1 cellular context compared by ENCODE assay signal in genomic region chr3:195256639-195257453, GRCh38.
TF ChIP-seq lines count a peak whose summit lies in the region.

No MANE protein-coding gene starts in this region.

TF ChIP-seq in IMR-90, 13 proteins besides CTCF, POLR2A, EP300 and RAD21:
- TF ChIP-seq RFX5 (IDR thresholded peaks at IDR 0.05; ENCODE audit: low read depth, low read length) (no peak), FOS (IDR thresholded peaks at IDR 0.05; ENCODE audit: low read depth, low read length) (no peak), MXI1 (IDR thresholded peaks at IDR 0.05; ENCODE audit: borderline replicate concordance, low read depth, low read length) (no peak), ELK1 (IDR thresholded peaks at IDR 0.05; ENCODE audit: borderline replicate concordance, low read depth, low read length) (no peak), CEBPB (IDR thresholded peaks at IDR 0.05; ENCODE audit: low read depth, low read length) (no peak), MAZ (IDR thresholded peaks at IDR 0.05; ENCODE audit: borderline replicate concordance, low read depth, low read length) (no peak), USF2 (IDR thresholded peaks at IDR 0.05; ENCODE audit: low read depth, low read length) (no peak), BHLHE40 (IDR thresholded peaks at IDR 0.05; ENCODE audit: low read depth, low read length) (no peak), NFE2L2 (IDR thresholded peaks at IDR 0.05; ENCODE audit: low read depth, low read length) (no peak), SMC3 (IDR thresholded peaks at IDR 0.05; ENCODE audit: low read depth, low read length) (no peak), MAFK (IDR thresholded peaks at IDR 0.05; ENCODE audit: low read depth, low read length) (no peak), RCOR1 (IDR thresholded peaks at IDR 0.05; ENCODE audit: insufficient replicate concordance, low read length) (no peak), CHD1 (IDR thresholded peaks at IDR 0.05; ENCODE audit: low read depth, low read length) (no peak)
